ENCODE assay signal across 14 cellular contexts in genomic region chr3:13171704-13172643, GRCh38.
A peak's percentile ranks its signal among the peaks of the same experiment; 100 is the strongest.
DNase-seq lines count a peak whose midpoint lies in the region; ATAC-seq, FAIRE-seq and TF ChIP-seq lines count a peak whose summit lies in the region.
"Had no signal": no experiment of that assay in that cellular context is flagged by ENCODE, and none has a peak within 500 bp of the region (broad histone marks: within the 10 kb centered on the region; RNA-seq: fewer than 3 reads in every experiment).

No MANE protein-coding gene starts in this region.

- no peak overlapping the region for H4K5ac ChIP-seq in mesendoderm (ENCODE audit: low read length)

- H3K4me1 ChIP-seq in HEK293 (ENCODE audit: control insufficient read depth, insufficient read depth, low read length) (no peaks in the 10 kb centered on the region), K562 (replicated peaks in 1 of 2; ENCODE audit: control insufficient read depth in 2 of 2, insufficient read depth in 2 of 2, low read length in 2 of 2) (no peaks in the 10 kb centered on the region; a peak in 1 of 5 replicates), osteoblast (ENCODE audit: insufficient read depth, low read length) (no peaks in the 10 kb centered on the region), mesendoderm (ENCODE audit: control insufficient read depth, low read depth, low read length) (no peaks in the 10 kb centered on the region)
- H3K4me1 ChIP-seq: A549, BE2C, HAP-1 had no signal

- no peak for ATAC-seq in K562
- no peak for ATAC-seq in GM18909 (IDR thresholded peaks at IDR 0.05; ENCODE audit: poor library complexity, unreplicated experiment)
- ATAC-seq: A549 had no signal

- DNase-seq in K562 (ENCODE audit: extremely low read depth in 1 of 4, low spot score in 3 of 4) (no peak), osteoblast (ENCODE audit: insufficient read length, low spot score, missing footprints) (peak; percentile 69), mesendoderm (no peak), NCI-H1105 (lab: John Stamatoyannopoulos, UW) (no peak)
- DNase-seq: BE2C, DMS53, GF-D8, GM23248, HFFc6, KBM-7 had no signal

- TF ChIP-seq RAD21 in K562 (CRISPR knock-in tag; conservative IDR thresholded peaks at IDR 0.05 in 1 of 2, IDR thresholded peaks at IDR 0.05 in 1 of 2), result no peak

- WGBS in K562 (ENCODE audit: insufficient coverage, low coverage, missing lambda C conversion rate), result 2% methylated on average over 19 of the region's 19 CpGs
- no CpG with 5 or more reads among the region's 19 CpGs for WGBS in mesendoderm (ENCODE audit: extremely low coverage, insufficient coverage, low lambda C conversion rate)

- H3K79me2 ChIP-seq in K562 (ENCODE audit: control insufficient read depth, insufficient read depth, low read length), result no peaks in the 10 kb centered on the region
- no peaks in the 10 kb centered on the region for H3K79me2 ChIP-seq in osteoblast (ENCODE audit: insufficient read depth, low read length)
- no peaks in the 10 kb centered on the region for H3K79me2 ChIP-seq in mesendoderm (ENCODE audit: control insufficient read depth, insufficient read depth, low read length)

- no peak overlapping the region for H3K4ac ChIP-seq in mesendoderm (ENCODE audit: low read depth, low read length)

- no TSS peak for BruUV-seq in K562 (replicated peaks; lab: Mats Ljungman, UMichigan)

- H4K20me1 ChIP-seq in K562 (replicated peaks; ENCODE audit: control insufficient read depth, insufficient read depth, low read length) (peaks cover 3% of the 10 kb centered on the region), osteoblast (ENCODE audit: insufficient read depth, low read length) (no peaks in the 10 kb centered on the region)

- H3K56ac ChIP-seq in mesendoderm (ENCODE audit: low read length), result no peak overlapping the region

- no peak for TF ChIP-seq POLR2A in K562 (conservative IDR thresholded peaks at IDR 0.05)

- no peak overlapping the region for H3K27ac ChIP-seq in HEK293 (ENCODE audit: extremely low read depth, low read depth, low read length)
- no peak overlapping the region for H3K27ac ChIP-seq in K562 (ENCODE audit: extremely low read depth, low read depth, low read length)
- no peak overlapping the region for H3K27ac ChIP-seq in osteoblast (ENCODE audit: low read depth, low read length)
- no peak overlapping the region for H3K27ac ChIP-seq in mesendoderm (ENCODE audit: low read depth, low read length)
- H3K27ac ChIP-seq: A549, GM23248 had no signal

- intact Hi-C loops in K562 (cut with micrococcal nuclease), result no loop called here

- no peak overlapping the region for H3K18ac ChIP-seq in mesendoderm (ENCODE audit: low read length)

- CTCF ChIA-PET in HEK293 (lab: Yijun Ruan, JAX), result no interaction called here
- CTCF ChIA-PET in K562 (lab: Yijun Ruan, JAX; ENCODE audit: low intra/inter-chr PET ratio), result no interaction called here

- H2BK15ac ChIP-seq in mesendoderm (replicated peaks; ENCODE audit: low read depth), result no peak overlapping the region

- H4K8ac ChIP-seq in mesendoderm (ENCODE audit: low read depth, low read length), result no peak overlapping the region

- H3K9ac ChIP-seq in K562 (ENCODE audit: insufficient read depth in 1 of 2, low read depth in 2 of 2, low read length in 2 of 2) (no peak overlapping the region), mesendoderm (ENCODE audit: low read length) (no peak overlapping the region)
- H3K9ac ChIP-seq: GM23248 had no signal

- H3K9me3 ChIP-seq in HEK293 (ENCODE audit: control insufficient read depth, insufficient read depth, low read depth, low read length) (no peaks in the 10 kb centered on the region), K562 (replicated peaks; ENCODE audit: control insufficient read depth, insufficient read depth, low read depth, low read length) (no peaks in the 10 kb centered on the region), osteoblast (ENCODE audit: low read depth, low read length) (no peaks in the 10 kb centered on the region)
- H3K9me3 ChIP-seq: A549, BE2C had no signal

- H3K36me3 ChIP-seq in HEK293 (ENCODE audit: control insufficient read depth in 2 of 2, insufficient read depth in 1 of 2, low read length in 2 of 2) (no peaks in the 10 kb centered on the region), K562 (ENCODE audit: control insufficient read depth, insufficient read depth, low read length) (no peaks in the 10 kb centered on the region), osteoblast (ENCODE audit: insufficient read depth, low read length) (no peaks in the 10 kb centered on the region), mesendoderm (ENCODE audit: control insufficient read depth, insufficient read depth, low read length) (no peaks in the 10 kb centered on the region)
- H3K36me3 ChIP-seq: BE2C, HAP-1 had no signal

- no peak overlapping the region for H2AFZ ChIP-seq in K562 (ENCODE audit: low read depth, low read length)
- no peak overlapping the region for H2AFZ ChIP-seq in osteoblast (ENCODE audit: low read length)
- H2AFZ ChIP-seq: GM23248 had no signal

- H3K4me3 ChIP-seq in HEK293 (ENCODE audit: low read depth, low read length) (no peak overlapping the region), K562 (no peak overlapping the region), osteoblast (ENCODE audit: insufficient read depth, low read length) (no peak overlapping the region), mesendoderm (ENCODE audit: low read length) (no peak overlapping the region)
- H3K4me3 ChIP-seq: A549, GM23248, HAP-1 had no signal

- in situ Hi-C loops in K562 (cut with MboI), result no loop called here

- FAIRE-seq in K562 (lab: Jason Lieb, UNC), result no peak
- FAIRE-seq: A549 had no signal

- POLR2A ChIA-PET in HEK293 (lab: Yijun Ruan, JAX), result no interaction called here
- POLR2A ChIA-PET in K562 (lab: Yijun Ruan, JAX), result interaction anchor here (0.6 to 0.7 kb wide), 3 partner anchors 29 to 201 kb away, joined by 3 read pairs; no protein-coding TSS in a partner anchor

- H3K9me1 ChIP-seq in K562 (ENCODE audit: control insufficient read depth, insufficient read depth, low read length), result no peaks in the 10 kb centered on the region

- no peaks in the 10 kb centered on the region for H3K79me1 ChIP-seq in mesendoderm (ENCODE audit: low read length)

- no peak overlapping the region for H2BK120ac ChIP-seq in mesendoderm (ENCODE audit: low read depth, low read length)

- TF ChIP-seq EP300 in K562 (IDR thresholded peaks at IDR 0.05; ENCODE audit: low read length), result no peak

- no peak overlapping the region for H3K4me2 ChIP-seq in K562 (ENCODE audit: insufficient read depth, low read length)
- H3K4me2 ChIP-seq in osteoblast (ENCODE audit: insufficient read depth, low read length), result no peak overlapping the region
- no peak overlapping the region for H3K4me2 ChIP-seq in mesendoderm (ENCODE audit: low read length)
- H3K4me2 ChIP-seq: A549 had no signal

- no peak for TF ChIP-seq CTCF in HEK293 (tag by site-specific recombination; IDR thresholded peaks at IDR 0.05)
- no peak for TF ChIP-seq CTCF in K562 (IDR thresholded peaks at IDR 0.05 in 2 of 3, conservative IDR thresholded peaks at IDR 0.05 in 1 of 3; ENCODE audit: insufficient read depth in 2 of 3, low read depth in 1 of 3, low read length in 3 of 3)
- TF ChIP-seq CTCF in osteoblast (IDR thresholded peaks at IDR 0.05; ENCODE audit: extremely low read depth, low read depth, low read length), result no peak

- H2AK5ac ChIP-seq in mesendoderm (ENCODE audit: low read length), result no peak overlapping the region

- H3K27me3 ChIP-seq in K562 (ENCODE audit: control insufficient read depth in 2 of 2, insufficient read depth in 2 of 2, low read length in 2 of 2) (peaks cover 23 to 50% of the 10 kb centered on the region in 2 experiments), osteoblast (ENCODE audit: insufficient read depth, low read length) (no peaks in the 10 kb centered on the region), mesendoderm (ENCODE audit: insufficient read depth, low read length, poor library complexity) (no peaks in the 10 kb centered on the region)
- H3K27me3 ChIP-seq: BE2C had no signal

- H3K23ac ChIP-seq in mesendoderm (ENCODE audit: low read length), result no peak overlapping the region

- no peak overlapping the region for H2BK5ac ChIP-seq in mesendoderm (ENCODE audit: low read length)

TF ChIP-seq in HEK293, 187 proteins besides CTCF, POLR2A, EP300 and RAD21 (continues in another document):
- TF ChIP-seq ZBTB8A (tag by site-specific recombination; IDR thresholded peaks at IDR 0.05) (no peak), IKZF3 (tag by site-specific recombination; IDR thresholded peaks at IDR 0.05) (no peak), ZNF16 (tag by site-specific recombination; IDR thresholded peaks at IDR 0.05; ENCODE audit: low read depth) (peak; percentile 70; the same call in 1 of the 2 replicates), ZNF449 (tag by site-specific recombination; IDR thresholded peaks at IDR 0.05) (no peak), ZNF174 (tag by site-specific recombination; IDR thresholded peaks at IDR 0.05) (no peak)

TF ChIP-seq in K562, 482 proteins besides CTCF, POLR2A, EP300 and RAD21:
- TF ChIP-seq CHD1 (IDR thresholded peaks at IDR 0.05; ENCODE audit: low read length) (no peak), ZFP36 (IDR thresholded peaks at IDR 0.05; ENCODE audit: low read depth, low read length, partially characterized antibody) (peak; percentile 27)
